12 cellular contexts compared by ENCODE assay signal in the genomic region with DNA sequence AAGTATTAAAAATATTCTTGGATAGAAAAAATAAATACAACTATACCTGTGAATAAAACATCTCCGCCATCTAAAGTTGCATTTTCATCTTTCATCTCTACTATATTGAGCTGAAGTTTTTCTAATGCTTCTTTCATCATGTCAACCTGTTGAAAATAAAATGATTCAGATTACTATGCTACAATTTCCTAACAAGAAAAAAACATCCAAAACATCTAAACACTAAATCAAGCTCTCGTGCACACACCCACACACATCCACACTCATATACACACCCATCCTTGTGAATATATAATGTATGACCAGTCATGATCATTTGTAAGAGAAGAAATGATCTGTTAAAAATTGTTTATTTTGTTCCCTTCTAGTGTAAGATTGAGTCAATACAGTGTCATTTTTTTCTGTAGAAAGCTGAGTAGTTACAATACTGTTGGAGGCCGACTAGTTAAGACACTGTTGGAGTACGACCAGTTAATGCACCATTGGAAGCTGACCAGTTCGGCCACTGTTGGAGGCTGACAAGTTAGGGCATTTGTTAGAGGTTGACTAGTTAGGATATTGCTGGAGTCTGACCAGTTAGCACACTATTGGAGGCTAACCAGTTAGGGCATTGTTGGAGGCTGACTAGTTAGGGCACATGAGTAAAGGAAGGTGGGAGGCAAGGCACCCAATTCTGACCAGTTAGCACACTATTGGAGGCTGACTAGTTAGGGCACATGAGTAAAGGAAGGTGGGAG.
"Had no signal": no experiment of that assay in that cellular context is flagged by ENCODE, and none has a peak within 500 bp of the region (broad histone marks: within the 10 kb centered on the region; RNA-seq: fewer than 3 reads in every experiment).

No MANE protein-coding gene starts in this region.

- H3K27ac ChIP-seq: coronary artery, tibial nerve, VCaP had no signal

- DNase-seq: activated CD4-positive, alpha-beta memory T cell treated with anti-CD3 and anti-CD28 coated beads, Interleukin-2, amount 10 ng/mL, durations not matched to agents 7 days and 5 days; activated CD4-positive, alpha-beta T cell treated with anti-CD3 and anti-CD28 coated beads for 36 hours; activated naive CD4-positive, alpha-beta T cell treated with anti-CD3 and anti-CD28 coated beads for 36 hours; effector CD4-positive, alpha-beta T cell; gastrocnemius medialis; right cardiac atrium; T1000 had no signal

- ATAC-seq: activated CD4-positive, alpha-beta T cell treated with anti-CD3 and anti-CD28 coated beads for 36 hours; gastrocnemius medialis; right cardiac atrium; stimulated activated memory B cell treated with anti-CD40 and anti-IgM and Interleukin-4, amounts not matched to agents 10 μg/mL and 1 μg/mL and 100 μg/mL, for 72 hours had no signal

- H3K27me3 ChIP-seq: gastrocnemius medialis, tibial nerve had no signal

- FAIRE-seq: endothelial cell of umbilical vein had no signal

- H3K9me3 ChIP-seq: gastrocnemius medialis, tibial nerve had no signal

- H3K36me3 ChIP-seq: gastrocnemius medialis, tibial nerve had no signal

- H3K4me3 ChIP-seq: coronary artery, gastrocnemius medialis, tibial nerve had no signal
